34 cellular contexts compared by ENCODE assay signal in the genomic region with DNA sequence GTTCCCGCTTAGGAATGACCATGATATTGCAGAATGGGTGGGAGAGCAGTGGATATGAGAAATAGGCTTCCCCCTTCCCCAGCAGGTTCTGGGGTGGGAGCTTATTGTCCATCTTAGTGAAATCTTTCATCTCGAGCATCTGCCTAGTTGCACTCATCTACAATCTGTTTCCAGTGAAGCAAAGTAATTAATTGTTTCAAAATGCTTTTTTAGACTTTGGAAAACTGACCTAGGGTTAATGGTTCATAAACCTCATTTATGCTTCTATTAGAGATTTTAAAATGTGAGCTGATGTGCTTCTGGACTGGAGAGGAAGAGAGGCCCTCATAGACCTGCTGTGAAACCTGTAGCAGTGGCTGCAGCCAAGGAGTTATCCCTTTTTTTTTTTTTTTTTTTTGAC.
"Had no signal": no experiment of that assay in that cellular context is flagged by ENCODE, and none has a peak within 500 bp of the region (broad histone marks: within the 10 kb centered on the region; RNA-seq: fewer than 3 reads in every experiment).

No MANE protein-coding gene starts in this region.

- H3K4me2 ChIP-seq: KMS-11 had no signal

- H3K4me3 ChIP-seq: MG63 had no signal

- DNase-seq: Karpas-422, Kasumi-1, KG1, MG63, MM.1S, MV-4-11, NCI-H1048, NCI-H1092, NCI-H1092 treated with DMSO at 0.1 percent for 48 hours, NCI-H1105, NCI-H1105 treated with DMSO at 0.1 percent for 48 hours, NCI-H1417, NCI-H1417 treated with DMSO at 0.1 percent for 48 hours, NCI-H1436, NCI-H1436 treated with DMSO at 0.1 percent for 48 hours, NCI-H146, NCI-H1694, NCI-H1694 treated with DMSO at 0.1 percent for 48 hours, NCI-H187, NCI-H187 treated with DMSO at 0.1 percent for 48 hours, NCI-H1930, NCI-H2029, NCI-H2029 treated with DMSO at 0.1 percent for 48 hours, NCI-H2081, NCI-H2081 treated with DMSO at 0.1 percent for 48 hours, NCI-H2107, NCI-H2227 treated with DMSO at 0.1 percent for 48 hours, NCI-H226, NCI-H345, NCI-H446, NCI-H446 treated with DMSO at 0.1 percent for 48 hours, NCI-H510A, NCI-H510A treated with DMSO at 0.1 percent for 48 hours had no signal

- H3K36me3 ChIP-seq: MG63 had no signal

- H3K9ac ChIP-seq: KMS-11 had no signal

- H3K9me3 ChIP-seq: MG63 had no signal

- H3K27me3 ChIP-seq: MG63 had no signal

- H3K27ac ChIP-seq: KMS-11 had no signal
